In the genomic region with DNA sequence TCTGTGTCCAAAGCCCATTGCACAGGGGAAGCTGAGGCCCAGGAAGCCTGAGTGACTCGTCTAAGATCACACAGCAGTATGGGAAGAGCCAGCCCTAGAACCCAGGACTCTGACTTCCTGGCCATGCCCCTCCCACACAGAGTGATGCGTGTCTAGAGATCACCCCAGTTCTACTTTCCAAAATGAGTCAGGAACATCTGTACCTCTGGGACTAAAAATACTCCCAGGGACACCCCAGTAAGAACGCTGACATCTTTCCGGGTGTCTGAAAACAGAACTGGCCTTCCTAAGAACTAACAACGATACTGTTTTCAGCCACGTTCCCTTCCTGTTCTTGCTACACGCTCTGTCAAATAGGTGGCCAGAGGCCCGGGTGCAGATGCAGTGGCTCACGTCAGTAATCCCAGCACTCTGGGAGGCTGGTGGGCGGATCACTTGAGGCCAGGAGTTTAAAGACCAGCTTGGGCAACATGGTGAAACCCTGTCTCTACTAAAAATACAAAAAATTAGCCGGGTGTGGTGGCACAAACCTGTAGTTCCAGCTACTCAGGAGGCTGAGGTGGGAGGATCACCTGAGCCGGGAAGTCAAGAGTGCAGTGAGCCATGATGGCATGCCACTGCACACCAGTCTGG, we compare ENCODE assay signal across 7 cellular contexts. TPM values are rescaled to one million over a fixed set of nuclear protein-coding genes. Genes with fewer than 3 reads are reported as not detected.
DNase-seq lines count a peak whose midpoint lies in the region; ATAC-seq and TF ChIP-seq lines count a peak whose summit lies in the region.

No MANE protein-coding gene starts in this region.

- ATAC-seq in GM19025 (IDR thresholded peaks at IDR 0.05; ENCODE audit: low read depth, unreplicated experiment) = peak; percentile 76
- peak; percentile 74 for ATAC-seq in HG02759 (IDR thresholded peaks at IDR 0.05; ENCODE audit: unreplicated experiment)
- peak; percentile 8 to 26 for ATAC-seq in lower lobe of right lung
- no peak for ATAC-seq in HG03469 (IDR thresholded peaks at IDR 0.05; ENCODE audit: unreplicated experiment)

- H3K36me3 ChIP-seq in lower lobe of right lung = no peaks in the 10 kb centered on the region

- POLR2A ChIA-PET in RWPE1 (lab: Yijun Ruan, JAX; ENCODE audit: low non-redundant PET) = no interaction called here

- H3K4me3 ChIP-seq in lower lobe of right lung = no peak overlapping the region

- no peaks in the 10 kb centered on the region for H3K27me3 ChIP-seq in lower lobe of right lung (ENCODE audit: low read depth)

- peaks cover 5% of the 10 kb centered on the region for H3K9me3 ChIP-seq in lower lobe of right lung

- H3K27ac ChIP-seq in RWPE1 (peak overlapping the region; percentile 36), lower lobe of right lung (no peak overlapping the region)

- peaks cover 5% of the 10 kb centered on the region for H3K4me1 ChIP-seq in lower lobe of right lung

- CTCF ChIA-PET in RWPE1 (lab: Yijun Ruan, JAX) = no interaction called here

- DNase-seq in RWPE1 (ENCODE audit: low spot score) (no peak), lower lobe of right lung (no peak), NK-92 (lab: John Stamatoyannopoulos, UW; ENCODE audit: unreplicated experiment) (no peak), putamen (ENCODE audit: low spot score) (no peak)

- intact Hi-C loops in lower lobe of right lung (cut with DNase I) = no loop called here

- TF ChIP-seq CTCF in RWPE1 (conservative IDR thresholded peaks at IDR 0.05; ENCODE audit: low read depth) (no peak), lower lobe of right lung (IDR thresholded peaks at IDR 0.05) (no peak)

RNA-seq across cellular contexts. Expression of gene PDGFB, which starts 21.7 kb away (rescaled TPM):
- 30.5 TPM for total RNA-seq in lower lobe of right lung

RNA-seq across cellular contexts. Expression of gene RPL3, which starts 52.9 kb away (rescaled TPM):
- total RNA-seq in lower lobe of right lung = 1,467 TPM
